In the genomic region with DNA sequence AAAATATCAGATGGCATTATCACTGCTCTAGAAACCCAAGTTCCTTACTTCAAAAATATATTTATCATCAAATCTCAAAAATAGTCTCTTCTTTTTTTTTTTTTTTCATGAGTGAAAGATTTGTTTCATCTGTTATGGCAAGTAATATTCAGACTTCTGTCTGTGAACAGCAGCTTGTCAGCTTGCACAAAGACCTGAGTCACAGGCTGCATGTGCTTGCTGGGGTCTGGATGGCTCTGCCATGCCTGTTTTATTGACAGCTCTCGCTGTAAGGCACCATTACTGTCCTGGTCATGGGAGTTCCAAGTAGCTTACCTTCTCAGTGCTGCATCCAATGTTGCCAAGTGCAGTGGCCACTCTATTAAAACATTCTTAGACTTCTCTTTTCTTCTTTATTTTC, we compare ENCODE assay signal across 21 cellular contexts.
A peak's percentile ranks its signal among the peaks of the same experiment; 100 is the strongest.
DNase-seq lines count a peak whose midpoint lies in the region; ATAC-seq, FAIRE-seq and TF ChIP-seq lines count a peak whose summit lies in the region.
"Had no signal": no experiment of that assay in that cellular context is flagged by ENCODE, and none has a peak within 500 bp of the region (broad histone marks: within the 10 kb centered on the region; RNA-seq: fewer than 3 reads in every experiment).

No MANE protein-coding gene starts in this region.

- H2AFZ ChIP-seq in H1 (ENCODE audit: low read length): no peak overlapping the region
- H2AFZ ChIP-seq in parathyroid adenoma: peak overlapping the region; percentile 28

- no peak for ATAC-seq in left colon
- ATAC-seq: CD8-positive, alpha-beta T cell had no signal

- no peak for TF ChIP-seq RAD21 in H1 (IDR thresholded peaks at IDR 0.05 in 1 of 2, conservative IDR thresholded peaks at IDR 0.05 in 1 of 2; ENCODE audit: low read depth in 2 of 2, low read length in 2 of 2)

- TF ChIP-seq CTCF in H1 (IDR thresholded peaks at IDR 0.05; ENCODE audit: control extremely low read depth in 1 of 3, insufficient read depth in 1 of 3, low read depth in 1 of 3, low read length in 3 of 3): no peak
- TF ChIP-seq CTCF in parathyroid adenoma (IDR thresholded peaks at IDR 0.05): no peak

- no peak overlapping the region for H3K18ac ChIP-seq in H1 (ENCODE audit: extremely low read depth, low read length)

- no peaks in the 10 kb centered on the region for H4K20me1 ChIP-seq in H1 (replicated peaks in 1 of 2; ENCODE audit: control insufficient read depth in 1 of 2, insufficient read depth in 2 of 2, low read length in 2 of 2)
- H4K20me1 ChIP-seq: BLaER1 had no signal

- no peak overlapping the region for H2BK12ac ChIP-seq in H1 (ENCODE audit: low read depth, low read length)

- no peak overlapping the region for H3K56ac ChIP-seq in H1 (replicated peaks; ENCODE audit: insufficient read length, low read depth, low read length)

- H4K8ac ChIP-seq in H1 (ENCODE audit: extremely low read depth, insufficient read depth, low read length): no peak overlapping the region

- H3K27ac ChIP-seq in H1 (ENCODE audit: low read depth, low read length) (no peak overlapping the region), parathyroid adenoma (no peak overlapping the region), SJCRH30 (no peak overlapping the region)
- H3K27ac ChIP-seq: BLaER1, C4-2B had no signal

- H2AK5ac ChIP-seq in H1 (ENCODE audit: low read depth, low read length): 0 out of 2 replicates have a peak overlapping the region, but pooled peaks have one; percentile 39

- H3K9me3 ChIP-seq in H1 (ENCODE audit: insufficient read depth in 2 of 2, low read depth in 1 of 2, low read length in 1 of 2): no peaks in the 10 kb centered on the region
- no peaks in the 10 kb centered on the region for H3K9me3 ChIP-seq in parathyroid adenoma (ENCODE audit: control insufficient read depth, low read length)
- no peaks in the 10 kb centered on the region for H3K9me3 ChIP-seq in SJCRH30 (replicated peaks)
- H3K9me3 ChIP-seq: BLaER1, Caco-2 had no signal

- CTCF ChIA-PET in H1 (lab: Charles Lee; ENCODE audit: partially characterized antibody): interaction anchor here (0.6 to 2.4 kb wide), 6 partner anchors 8 to 468 kb away, joined by 3 to 13 read pairs (median 3); no protein-coding TSS in a partner anchor

- no peak overlapping the region for H2BK15ac ChIP-seq in H1 (ENCODE audit: low read length)

- H3K4ac ChIP-seq in H1 (replicated peaks; ENCODE audit: insufficient read length, low read depth, low read length): peak overlapping the region; percentile 35

- no peak overlapping the region for H3K14ac ChIP-seq in H1 (ENCODE audit: insufficient read length)

- intact Hi-C loops in left colon (cut with DNase I, micrococcal nuclease): no loop called here

- DNase-seq in Ammon's horn (ENCODE audit: low spot score) (peak; percentile 23), H1 (ENCODE audit: low read depth in 1 of 2, low spot score in 2 of 2) (no peak), myocyte (ENCODE audit: low read depth) (peak; percentile 16), activated gamma-delta T cell treated with Interleukin-2 at 50 U/mL for 16 hours (no peak), SJCRH30 (no peak), left colon (no peak)
- DNase-seq: Caco-2; CD4-positive, CD25-positive, alpha-beta regulatory T cell; CD8-positive, alpha-beta T cell; DMS53; DMS79 treated with DMSO at 0.1 percent for 48 hours; GF-D8; GOT3; H7; HCEC 1CT had no signal

- 91% methylated on average over 1 of the region's 1 CpG; no CpG with 5 or more reads in 1 of the 2 experiments for WGBS in H1 (ENCODE audit: extremely low coverage in 1 of 2, insufficient coverage in 1 of 2, insufficient read length in 1 of 2, insufficient replicate concordance in 2 of 2, low coverage in 1 of 2, low lambda C conversion rate in 2 of 2, missing lambda C conversion rate in 1 of 2), 2 experiments

- H3K36me3 ChIP-seq in H1 (ENCODE audit: control insufficient read depth in 2 of 4, insufficient read depth in 4 of 4, low read length in 3 of 4): no peaks in the 10 kb centered on the region
- H3K36me3 ChIP-seq in parathyroid adenoma (ENCODE audit: control insufficient read depth, insufficient read depth, low read length): no peaks in the 10 kb centered on the region
- no peaks in the 10 kb centered on the region for H3K36me3 ChIP-seq in SJCRH30
- H3K36me3 ChIP-seq: BLaER1 had no signal

- TF ChIP-seq POLR2A in H1 (IDR thresholded peaks at IDR 0.05; ENCODE audit: control extremely low read depth in 1 of 2, low read depth in 2 of 2, low read length in 2 of 2): no peak

- H2BK5ac ChIP-seq in H1 (ENCODE audit: low read depth, low read length): no peak overlapping the region

- no peaks in the 10 kb centered on the region for H3K79me1 ChIP-seq in H1 (ENCODE audit: low read depth, low read length)

- no peak overlapping the region for H3K23ac ChIP-seq in H1 (ENCODE audit: insufficient read length)

- no peaks in the 10 kb centered on the region; a peak in 1 of 7 replicates for H3K27me3 ChIP-seq in H1 (replicated peaks in 1 of 4; ENCODE audit: control insufficient read depth in 3 of 4, extremely low read depth in 1 of 4, insufficient read depth in 3 of 4, low read length in 3 of 4)
- H3K27me3 ChIP-seq in parathyroid adenoma (ENCODE audit: control insufficient read depth, insufficient read depth, low read length): no peaks in the 10 kb centered on the region
- H3K27me3 ChIP-seq in SJCRH30: no peaks in the 10 kb centered on the region
- H3K27me3 ChIP-seq: BLaER1 had no signal

- no peak overlapping the region for H4K91ac ChIP-seq in H1 (replicated peaks; ENCODE audit: insufficient read length, low read length)

- no peaks in the 10 kb centered on the region for H3K23me2 ChIP-seq in H1 (ENCODE audit: low read depth, low read length)

- peaks cover 0 to 7% (median 3%) of the 10 kb centered on the region in 4 experiments; a peak in 3 of 7 replicates for H3K4me1 ChIP-seq in H1 (replicated peaks in 1 of 4; ENCODE audit: control insufficient read depth in 3 of 4, insufficient read depth in 4 of 4, low read length in 3 of 4)
- H3K4me1 ChIP-seq in parathyroid adenoma: peaks cover 21% of the 10 kb centered on the region
- H3K4me1 ChIP-seq in SJCRH30: no peaks in the 10 kb centered on the region
- H3K4me1 ChIP-seq: BLaER1, Caco-2 had no signal

- H3K9ac ChIP-seq in H1 (replicated peaks in 1 of 4; ENCODE audit: extremely low read depth in 1 of 4, low read depth in 3 of 4, low read length in 3 of 4): no peak overlapping the region
- no peak overlapping the region for H3K9ac ChIP-seq in parathyroid adenoma
- H3K9ac ChIP-seq: BLaER1 had no signal

- POLR2A ChIA-PET in H1 (lab: Charles Lee; ENCODE audit: partially characterized antibody): no interaction called here

- no peak overlapping the region for H3K4me3 ChIP-seq in H1 (ENCODE audit: extremely low read depth in 1 of 4, insufficient read depth in 2 of 4, low read depth in 3 of 4, low read length in 4 of 4)
- H3K4me3 ChIP-seq in parathyroid adenoma (ENCODE audit: low read depth, low read length): no peak overlapping the region
- no peak overlapping the region for H3K4me3 ChIP-seq in SJCRH30
- H3K4me3 ChIP-seq: BLaER1 had no signal

- H3K4me2 ChIP-seq in H1 (ENCODE audit: insufficient read depth in 1 of 2, low read depth in 2 of 2, low read length in 2 of 2) (no peak overlapping the region), parathyroid adenoma (ENCODE audit: low read length) (no peak overlapping the region)
- H3K4me2 ChIP-seq: BLaER1 had no signal

- H2BK20ac ChIP-seq in H1 (ENCODE audit: low read length): no peak overlapping the region

- no peak for TF ChIP-seq EP300 in H1 (IDR thresholded peaks at IDR 0.05; ENCODE audit: borderline replicate concordance in 1 of 2, low read depth in 2 of 2, low read length in 2 of 2)

- H4K5ac ChIP-seq in H1 (ENCODE audit: insufficient read length, low read depth, low read length): no peak overlapping the region

- no peak overlapping the region for H2BK120ac ChIP-seq in H1 (replicated peaks; ENCODE audit: low read depth, low read length)

- FAIRE-seq in H1 (lab: Jason Lieb, UNC): no peak
- FAIRE-seq: D721Med, GM12891, GM18507 had no signal

- H3K79me2 ChIP-seq in H1 (ENCODE audit: control insufficient read depth in 1 of 2, insufficient read depth in 2 of 2, low read length in 2 of 2) (no peaks in the 10 kb centered on the region), parathyroid adenoma (no peaks in the 10 kb centered on the region)

TF ChIP-seq in H1, 55 proteins besides CTCF, POLR2A, EP300 and RAD21:
- TF ChIP-seq CHD1 (IDR thresholded peaks at IDR 0.05; ENCODE audit: low read depth, low read length) (no peak), HDAC2 (IDR thresholded peaks at IDR 0.05; ENCODE audit: borderline replicate concordance in 1 of 2, low read depth in 2 of 2, low read length in 2 of 2) (no peak), SUZ12 (IDR thresholded peaks at IDR 0.05; ENCODE audit: low read length) (no peak), NANOG (IDR thresholded peaks at IDR 0.05; ENCODE audit: insufficient read depth, low read depth, low read length, poor library complexity, severe bottlenecking) (no peak), SIRT6 (IDR thresholded peaks at IDR 0.05; ENCODE audit: low read length) (no peak), PHF8 (conservative IDR thresholded peaks at IDR 0.05; ENCODE audit: low read depth, low read length) (no peak), CEBPB (IDR thresholded peaks at IDR 0.05; ENCODE audit: low read depth, low read length) (no peak), KDM5A (IDR thresholded peaks at IDR 0.05; ENCODE audit: low read length) (no peak), EGR1 (IDR thresholded peaks at IDR 0.05; ENCODE audit: borderline replicate concordance, low read depth, low read length) (no peak), TBP (IDR thresholded peaks at IDR 0.05; ENCODE audit: low read depth, low read length) (no peak), HDAC6 (IDR thresholded peaks at IDR 0.05; ENCODE audit: low read depth, low read length) (no peak), JUND (IDR thresholded peaks at IDR 0.05; ENCODE audit: low read length) (no peak), ASH2L (IDR thresholded peaks at IDR 0.05; ENCODE audit: low read length) (no peak), GTF2F1 (IDR thresholded peaks at IDR 0.05; ENCODE audit: borderline replicate concordance, low read depth, low read length) (no peak)
- TF ChIP-seq, protein P1, sequence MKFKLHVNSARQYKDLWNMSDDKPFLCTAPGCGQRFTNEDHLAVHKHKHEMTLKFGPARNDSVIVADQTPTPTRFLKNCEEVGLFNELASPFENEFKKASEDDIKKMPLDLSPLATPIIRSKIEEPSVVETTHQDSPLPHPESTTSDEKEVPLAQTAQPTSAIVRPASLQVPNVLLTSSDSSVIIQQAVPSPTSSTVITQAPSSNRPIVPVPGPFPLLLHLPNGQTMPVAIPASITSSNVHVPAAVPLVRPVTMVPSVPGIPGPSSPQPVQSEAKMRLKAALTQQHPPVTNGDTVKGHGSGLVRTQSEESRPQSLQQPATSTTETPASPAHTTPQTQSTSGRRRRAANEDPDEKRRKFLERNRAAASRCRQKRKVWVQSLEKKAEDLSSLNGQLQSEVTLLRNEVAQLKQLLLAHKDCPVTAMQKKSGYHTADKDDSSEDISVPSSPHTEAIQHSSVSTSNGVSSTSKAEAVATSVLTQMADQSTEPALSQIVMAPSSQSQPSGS (IDR thresholded peaks at IDR 0.05; ENCODE audit: low read length): no peak
TF ChIP-seq in H1: peak in this region for 0.

Comparison
In these comparisons a context has a peak if more than half of its experiments do, and no peak if none do; other contexts are left out.
1. DNase-seq: peak in Ammon's horn (single experiment) and myocyte (single experiment); none in H1 (0 of 2), activated gamma-delta T cell treated with Interleukin-2 at 50 U/mL for 16 hours (single experiment), SJCRH30 (0 of 2) and left colon (0 of 2).